In genomic region chr17:74461646-74462045, GRCh38 we compare ENCODE assay signal across 17 cellular contexts. TPM values are rescaled to one million over a fixed set of nuclear protein-coding genes. Genes with fewer than 3 reads are reported as not detected.
DNase-seq lines count a peak whose midpoint lies in the region; ATAC-seq and TF ChIP-seq lines count a peak whose summit lies in the region.
"Had no signal": no experiment of that assay in that cellular context is flagged by ENCODE, and none has a peak within 500 bp of the region (broad histone marks: within the 10 kb centered on the region; RNA-seq: fewer than 3 reads in every experiment).

No MANE protein-coding gene starts in this region.

- H4K91ac ChIP-seq in neuronal stem cell (ENCODE audit: low read depth, low read length, poor library complexity) = no peak overlapping the region

- H3K4me1 ChIP-seq in right atrium auricular region (peaks cover 0 to 15% of the 10 kb centered on the region in 2 donors), neuronal stem cell (ENCODE audit: control insufficient read depth in 2 of 2, insufficient read depth in 1 of 2, low read depth in 1 of 2, low read length in 2 of 2) (peaks cover 0 to 4% of the 10 kb centered on the region in 2 donors)

- ATAC-seq in activated CD8-positive, alpha-beta T cell treated with anti-CD3 and anti-CD28 coated beads, Interleukin-2, amount 10 ng/mL, durations not matched to agents 7 days and 5 days = no peak
- no peak for ATAC-seq in activated CD8-positive, alpha-beta T cell treated with anti-CD3 and anti-CD28 coated beads for 36 hours
- ATAC-seq in Right ventricle myocardium superior (ENCODE audit: poor library complexity) (no peak), HG02852 (IDR thresholded peaks at IDR 0.05; ENCODE audit: unreplicated experiment) (no peak), GM19467 (IDR thresholded peaks at IDR 0.05; ENCODE audit: unreplicated experiment) (no peak)
- ATAC-seq: GM12878 had no signal

- no peaks in the 10 kb centered on the region for H3K9me3 Mint-ChIP-seq in activated CD8-positive, alpha-beta T cell treated with anti-CD3 and anti-CD28 coated beads, Interleukin-2, amount 10 ng/mL, durations not matched to agents 7 days and 5 days (ENCODE audit: insufficient read depth)
- no peaks in the 10 kb centered on the region for H3K9me3 Mint-ChIP-seq in activated CD8-positive, alpha-beta T cell treated with anti-CD3 and anti-CD28 coated beads for 36 hours
- H3K9me3 Mint-ChIP-seq: H9 had no signal

- H3K4me1 Mint-ChIP-seq in activated CD8-positive, alpha-beta T cell treated with anti-CD3 and anti-CD28 coated beads, Interleukin-2, amount 10 ng/mL, durations not matched to agents 7 days and 5 days (ENCODE audit: low read depth) = peaks cover 20% of the 10 kb centered on the region
- H3K4me1 Mint-ChIP-seq in activated CD8-positive, alpha-beta T cell treated with anti-CD3 and anti-CD28 coated beads for 36 hours (ENCODE audit: low read depth) = peaks cover 25% of the 10 kb centered on the region

- H3K36me3 Mint-ChIP-seq in activated CD8-positive, alpha-beta T cell treated with anti-CD3 and anti-CD28 coated beads, Interleukin-2, amount 10 ng/mL, durations not matched to agents 7 days and 5 days (ENCODE audit: low read depth) = no peaks in the 10 kb centered on the region
- no peaks in the 10 kb centered on the region for H3K36me3 Mint-ChIP-seq in activated CD8-positive, alpha-beta T cell treated with anti-CD3 and anti-CD28 coated beads for 36 hours (ENCODE audit: low read depth)
- H3K36me3 Mint-ChIP-seq: CD4-positive, CD25-positive, alpha-beta regulatory T cell had no signal

- intact Hi-C loops in activated CD8-positive, alpha-beta T cell treated with anti-CD3 and anti-CD28 coated beads for 36 hours (cut with micrococcal nuclease) = no loop called here
- intact Hi-C loops in Right ventricle myocardium superior (cut with DNase I) = no loop called here

- H3K27me3 Mint-ChIP-seq in activated CD8-positive, alpha-beta T cell treated with anti-CD3 and anti-CD28 coated beads, Interleukin-2, amount 10 ng/mL, durations not matched to agents 7 days and 5 days (ENCODE audit: low read depth) = peaks cover 15% of the 10 kb centered on the region
- no peaks in the 10 kb centered on the region for H3K27me3 Mint-ChIP-seq in activated CD8-positive, alpha-beta T cell treated with anti-CD3 and anti-CD28 coated beads for 36 hours

- no peak overlapping the region for H3K23ac ChIP-seq in neuronal stem cell (ENCODE audit: low read depth, low read length, poor library complexity)

- WGBS in neuronal stem cell (ENCODE audit: extremely low coverage in 2 of 2, insufficient read length in 2 of 2, insufficient replicate concordance in 1 of 2), 2 donors = no CpG with 5 or more reads among the region's 11 CpGs

- H3K36me3 ChIP-seq in right atrium auricular region (no peaks in the 10 kb centered on the region), KOPT-K1 (ENCODE audit: insufficient read depth, low read length) (no peaks in the 10 kb centered on the region), neuronal stem cell (replicated peaks in 1 of 2; ENCODE audit: control insufficient read depth in 2 of 2, insufficient read depth in 2 of 2, low read length in 2 of 2) (no peaks in the 10 kb centered on the region)
- H3K36me3 ChIP-seq: BLaER1 had no signal

- no peak overlapping the region for H3K4me2 ChIP-seq in neuronal stem cell (ENCODE audit: insufficient read depth, low read length, poor library complexity, severe bottlenecking)

- no peak overlapping the region for H3K9ac ChIP-seq in neuronal stem cell (ENCODE audit: low read depth, low read length, poor library complexity)
- H3K9ac ChIP-seq: BLaER1 had no signal

- H2BK15ac ChIP-seq in neuronal stem cell (ENCODE audit: low read length) = peak overlapping the region; percentile 56

- H3K4me3 Mint-ChIP-seq in activated CD8-positive, alpha-beta T cell treated with anti-CD3 and anti-CD28 coated beads, Interleukin-2, amount 10 ng/mL, durations not matched to agents 7 days and 5 days = no peak overlapping the region
- H3K4me3 Mint-ChIP-seq in activated CD8-positive, alpha-beta T cell treated with anti-CD3 and anti-CD28 coated beads for 36 hours = no peak overlapping the region
- H3K4me3 Mint-ChIP-seq: CD4-positive, CD25-positive, alpha-beta regulatory T cell; H9 had no signal

- peak overlapping the region; percentile 4 for H2BK5ac ChIP-seq in neuronal stem cell (ENCODE audit: low read length)

- H3K14ac ChIP-seq in neuronal stem cell (ENCODE audit: low read length) = no peak overlapping the region

- no peaks in the 10 kb centered on the region for H3K79me1 ChIP-seq in neuronal stem cell (ENCODE audit: low read depth, low read length)

- peaks cover 0 to 2% of the 10 kb centered on the region in 2 donors for H3K27me3 ChIP-seq in right atrium auricular region
- peaks cover 2 to 19% (median 3%) of the 10 kb centered on the region in 3 experiments for H3K27me3 ChIP-seq in neuronal stem cell (ENCODE audit: control insufficient read depth in 3 of 3, insufficient read depth in 3 of 3, low read depth in 1 of 3, low read length in 3 of 3)

- H3K27ac ChIP-seq in right atrium auricular region (no peak overlapping the region), KOPT-K1 (ENCODE audit: low read depth, low read length, poor library complexity, severe bottlenecking) (peak overlapping the region; percentile 3), neuronal stem cell (replicated peaks; ENCODE audit: low read length) (no peak overlapping the region)
- H3K27ac ChIP-seq: BLaER1 had no signal

- peak overlapping the region; percentile 3 for H3K27ac Mint-ChIP-seq in activated CD8-positive, alpha-beta T cell treated with anti-CD3 and anti-CD28 coated beads, Interleukin-2, amount 10 ng/mL, durations not matched to agents 7 days and 5 days
- H3K27ac Mint-ChIP-seq in activated CD8-positive, alpha-beta T cell treated with anti-CD3 and anti-CD28 coated beads for 36 hours = no peak overlapping the region
- H3K27ac Mint-ChIP-seq: H9 had no signal

- CTCF ChIA-PET in activated CD8-positive, alpha-beta T cell treated with anti-CD3 and anti-CD28 coated beads, Interleukin-2, amount 10 ng/mL, durations not matched to agents 7 days and 5 days (lab: Charles Lee) = interaction anchor here (1.6 kb wide), 1 partner anchor 71 kb away, joined by 3 read pairs; no protein-coding TSS in a partner anchor
- CTCF ChIA-PET in activated CD8-positive, alpha-beta T cell treated with anti-CD3 and anti-CD28 coated beads for 36 hours (lab: Charles Lee) = interaction anchor here (11.1 kb wide), 1 partner anchor 93 kb away, joined by 125 read pairs; the partner anchor contains the start of gene GPR142

- no peak overlapping the region for H3K4ac ChIP-seq in neuronal stem cell (ENCODE audit: low read length)

- H2BK120ac ChIP-seq in neuronal stem cell (ENCODE audit: low read depth, low read length) = no peak overlapping the region

- peak overlapping the region; percentile 53 for H3K18ac ChIP-seq in neuronal stem cell (ENCODE audit: low read length)

- POLR2A ChIA-PET in activated CD8-positive, alpha-beta T cell treated with anti-CD3 and anti-CD28 coated beads, Interleukin-2, amount 10 ng/mL, durations not matched to agents 7 days and 5 days (lab: Charles Lee) = no interaction called here
- POLR2A ChIA-PET in activated CD8-positive, alpha-beta T cell treated with anti-CD3 and anti-CD28 coated beads for 36 hours (lab: Charles Lee) = no interaction called here

- H2BK12ac ChIP-seq in neuronal stem cell (ENCODE audit: low read length) = no peak overlapping the region

- no peak for DNase-seq in activated CD8-positive, alpha-beta T cell treated with anti-CD3 and anti-CD28 coated beads, Interleukin-2, amount 10 ng/mL, durations not matched to agents 7 days and 5 days
- no peak for DNase-seq in activated CD8-positive, alpha-beta T cell treated with anti-CD3 and anti-CD28 coated beads for 36 hours
- DNase-seq in Right ventricle myocardium superior = peak; percentile 4
- no peak for DNase-seq in right atrium auricular region (ENCODE audit: low spot score)
- no peak for DNase-seq in neuronal stem cell (ENCODE audit: low spot score)
- DNase-seq: 8988T; AML-193; CD4-positive, CD25-positive, alpha-beta regulatory T cell; DMS79; GOT3; H9 had no signal

- peak overlapping the region; percentile 23 for H4K8ac ChIP-seq in neuronal stem cell (ENCODE audit: low read depth, low read length)

- H2AK5ac ChIP-seq in neuronal stem cell (ENCODE audit: low read depth, low read length) = peak overlapping the region; percentile 77

- H2AFZ ChIP-seq in neuronal stem cell (ENCODE audit: low read length) = no peak overlapping the region

- H3K4me3 ChIP-seq in right atrium auricular region = no peak overlapping the region
- no peak overlapping the region for H3K4me3 ChIP-seq in neuronal stem cell (ENCODE audit: low read length in 2 of 2)
- H3K4me3 ChIP-seq: BLaER1, GM12878 had no signal

- TF ChIP-seq CTCF in activated CD8-positive, alpha-beta T cell treated with anti-CD3 and anti-CD28 coated beads for 36 hours (IDR thresholded peaks at IDR 0.05) = no peak
- no peak for TF ChIP-seq CTCF in right atrium auricular region (IDR thresholded peaks at IDR 0.05)

- H3K9me3 ChIP-seq in right atrium auricular region (no peaks in the 10 kb centered on the region), KOPT-K1 (ENCODE audit: insufficient read depth, low read length, poor library complexity, severe bottlenecking) (no peaks in the 10 kb centered on the region), neuronal stem cell (replicated peaks in 1 of 2; ENCODE audit: control insufficient read depth in 2 of 2, insufficient read depth in 1 of 2, low read depth in 1 of 2, low read length in 2 of 2) (peaks cover 0 to 10% of the 10 kb centered on the region in 2 donors)
- H3K9me3 ChIP-seq: BLaER1 had no signal

RNA-seq across cellular contexts. Expression of gene CD300A, which starts 4.8 kb away (rescaled TPM):
- 1 to 10 TPM; 2.1 to 2.8 TPM for total RNA-seq in activated CD8-positive, alpha-beta T cell treated with anti-CD3 and anti-CD28 coated beads, Interleukin-2, amount 10 ng/mL, durations not matched to agents 7 days and 5 days
- total RNA-seq in activated CD8-positive, alpha-beta T cell treated with anti-CD3 and anti-CD28 coated beads for 36 hours = 1 to 10 TPM; 2.2 to 2.4 TPM
- total RNA-seq in Right ventricle myocardium superior (1.7 TPM), right atrium auricular region (1 to 10 TPM; 2.0 to 7.8 TPM)
- polyA plus RNA-seq in neuronal stem cell (2013, experiment 1 of 2) = 0.10 TPM
- polyA plus RNA-seq in neuronal stem cell (2013, experiment 2 of 2) = 0.04 TPM
- total RNA-seq: G401, H9 had no signal

RNA-seq across cellular contexts. Expression of gene GPRC5C, which starts 29.8 kb away (rescaled TPM):
- under 1 TPM in 1 of 2 experiments, not detected in 1; 0.32 TPM for total RNA-seq in activated CD8-positive, alpha-beta T cell treated with anti-CD3 and anti-CD28 coated beads, Interleukin-2, amount 10 ng/mL, durations not matched to agents 7 days and 5 days
- total RNA-seq in activated CD8-positive, alpha-beta T cell treated with anti-CD3 and anti-CD28 coated beads for 36 hours = 1 to 10 TPM; 1.2 to 2.0 TPM
- total RNA-seq in Right ventricle myocardium superior (30.5 TPM), right atrium auricular region (10 to 100 TPM; 39.0 to 48.0 TPM)
- polyA plus RNA-seq in neuronal stem cell (2013, experiment 1 of 2) = 39.2 TPM
- polyA plus RNA-seq in neuronal stem cell (2013, experiment 2 of 2) = 37.9 TPM
- total RNA-seq: CD4-positive, CD25-positive, alpha-beta regulatory T cell had no signal
- polyA plus RNA-seq: CD4-positive, CD25-positive, alpha-beta regulatory T cell had no signal

Comparison
In these comparisons a context has a peak if more than half of its experiments do, and no peak if none do; other contexts are left out.
1. RNA of gene GPRC5C, which starts 29.8 kb away (total RNA-seq): 39.0 to 48.0 TPM in right atrium auricular region and 30.5 TPM in Right ventricle myocardium superior (single experiment); 1.2 to 2.0 TPM in activated CD8-positive, alpha-beta T cell treated with anti-CD3 and anti-CD28 coated beads for 36 hours and 0.32 TPM in activated CD8-positive, alpha-beta T cell treated with anti-CD3 and anti-CD28 coated beads, Interleukin-2, amount 10 ng/mL, durations not matched to agents 7 days and 5 days; every median in the first group is over 10 times any median in the second.